15 cellular contexts compared by ENCODE assay signal in genomic region chr15:60347480-60348069, GRCh38.
"Had no signal": no experiment of that assay in that cellular context is flagged by ENCODE, and none has a peak within 500 bp of the region (broad histone marks: within the 10 kb centered on the region; RNA-seq: fewer than 3 reads in every experiment).

No MANE protein-coding gene starts in this region.

- H3K4me3 ChIP-seq: coronary artery, sigmoid colon, thoracic aorta had no signal

- ATAC-seq: activated CD4-positive, CD25-positive, alpha-beta regulatory T cell treated with anti-CD3 and anti-CD28 coated beads, Interleukin-2, amount 50 U/mL, for 24 hours; activated T-cell treated with anti-CD3 and anti-CD28 coated beads, Interleukin-2, amount 50 U/mL, for 4 hours; effector memory CD8-positive, alpha-beta T cell; stimulated activated naive CD8-positive, alpha-beta T cell treated with anti-CD3 and anti-CD28 coated beads, Interleukin-15, amount 100 ng/mL, for 72 hours had no signal

- H3K9me3 ChIP-seq: sigmoid colon, thoracic aorta had no signal

- H3K27ac ChIP-seq: coronary artery, sigmoid colon had no signal

- DNase-seq: activated CD4-positive, alpha-beta T cell treated with anti-CD3 and anti-CD28 coated beads, Interleukin-2, amount 50 U/mL, for 4 hours; activated effector memory CD4-positive, alpha-beta T cell treated with anti-CD3 and anti-CD28 coated beads, Interleukin-2, amount 50 U/mL, for 16 hours; activated T-cell treated with anti-CD3 and anti-CD28 coated beads, Interleukin-2, amount 50 U/mL, for 4 hours; caudate nucleus; effector memory CD8-positive, alpha-beta T cell; hypothalamus; immature natural killer cell; mammary epithelial cell; sigmoid colon; stimulated activated CD4-positive, alpha-beta T cell treated with anti-CD3 and anti-CD28 coated beads, Interleukin-2, amount 100 ng/mL, for 48 hours; stimulated activated CD8-positive, alpha-beta memory T cell treated with anti-CD3 and anti-CD28 coated beads, Interleukin-4, amount 100 ng/mL, for 48 hours; stimulated activated naive CD8-positive, alpha-beta T cell treated with anti-CD3 and anti-CD28 coated beads, Interleukin-15, amount 100 ng/mL, for 72 hours had no signal

- H3K27me3 ChIP-seq: sigmoid colon had no signal

- H3K4me1 ChIP-seq: sigmoid colon had no signal
